Comparison of ENCODE assay signal across 8 cellular contexts in genomic region chr22:30694171-30694637, GRCh38.
DNase-seq lines count a peak whose midpoint lies in the region; ATAC-seq and TF ChIP-seq lines count a peak whose summit lies in the region.

No MANE protein-coding gene starts in this region.

- peaks cover 6 to 12% of the 10 kb centered on the region in 2 donors for H3K4me1 ChIP-seq in mucosa of rectum (ENCODE audit: control insufficient read depth in 2 of 2, insufficient read depth in 2 of 2, low read length in 2 of 2)

- peak overlapping the region; percentile 75 to 78 for H3K4me3 ChIP-seq in mucosa of rectum (ENCODE audit: low read length in 2 of 2)

- ATAC-seq in GM18519 (IDR thresholded peaks at IDR 0.05; ENCODE audit: low FRiP score, unreplicated experiment), result no peak

- H3K9me3 ChIP-seq in mucosa of rectum (ENCODE audit: control insufficient read depth in 2 of 2, low read length in 2 of 2), result no peaks in the 10 kb centered on the region

- H3K27ac ChIP-seq in mucosa of rectum (ENCODE audit: low read depth in 2 of 2, low read length in 2 of 2), result peak overlapping the region; percentile 74 to 85

- DNase-seq in NCI-H1417 (lab: John Stamatoyannopoulos, UW) (peak; percentile 62 to 82 (median 73)), NCI-H1417 treated with DMSO at 0.1 percent for 48 hours (lab: John Stamatoyannopoulos, UW) (no peak), NCI-H524 treated with DMSO at 0.1 percent for 48 hours (lab: John Stamatoyannopoulos, UW) (peak; percentile 20), activated T-cell treated with anti-CD3 and anti-CD28 coated beads for 4 hours (peak; percentile 44), erythroblast (lab: John Stamatoyannopoulos, UW) (peak; percentile 17 to 23)
- DNase-seq in stimulated activated CD8-positive, alpha-beta memory T cell treated with anti-CD3 and anti-CD28 coated beads, Interleukin-4, amount 100 ng/mL, for 4 hours (ENCODE audit: low read depth in 2 of 2, low spot score in 1 of 2), result peak; percentile 6 to 17

- no peaks in the 10 kb centered on the region for H3K36me3 ChIP-seq in mucosa of rectum (ENCODE audit: control insufficient read depth in 2 of 2, insufficient read depth in 2 of 2, low read length in 2 of 2)

- TF ChIP-seq POLR2A in erythroblast (IDR thresholded peaks at IDR 0.05; ENCODE audit: low read length), result no peak

- H3K9ac ChIP-seq in mucosa of rectum (ENCODE audit: low read depth in 1 of 2, low read length in 2 of 2), result peak overlapping the region; percentile 72 to 77

- no peaks in the 10 kb centered on the region for H3K27me3 ChIP-seq in mucosa of rectum (ENCODE audit: control insufficient read depth in 2 of 2, insufficient read depth in 2 of 2, low read length in 2 of 2)
